Comparison of ENCODE assay signal across 16 cellular contexts in genomic region chr19:3145909-3146676, GRCh38. TPM values are rescaled to one million over a fixed set of nuclear protein-coding genes. Genes with fewer than 3 reads are reported as not detected.
DNase-seq lines count a peak whose midpoint lies in the region; ATAC-seq and TF ChIP-seq lines count a peak whose summit lies in the region.
"Had no signal": no experiment of that assay in that cellular context is flagged by ENCODE, and none has a peak within 500 bp of the region (broad histone marks: within the 10 kb centered on the region; RNA-seq: fewer than 3 reads in every experiment).

No MANE protein-coding gene starts in this region.

- H3K4me3 ChIP-seq in colonic mucosa = no peak overlapping the region
- H3K4me3 ChIP-seq: HAP-1, sigmoid colon, SJCRH30 had no signal

- CTCF ChIA-PET in CD4-positive, alpha-beta T cell (lab: Charles Lee) = interaction anchor here (0.7 to 1.6 kb wide), 4 partner anchors 17 to 43 kb away, joined by 3 to 7 read pairs (median 4); no protein-coding TSS in a partner anchor

- H3K27ac Mint-ChIP-seq in CD4-positive, alpha-beta T cell = no peak overlapping the region
- H3K27ac Mint-ChIP-seq: natural killer cell had no signal

- no peaks in the 10 kb centered on the region for H3K4me1 ChIP-seq in colonic mucosa
- H3K4me1 ChIP-seq: HAP-1, sigmoid colon had no signal

- H3K4me3 Mint-ChIP-seq in CD4-positive, alpha-beta T cell = no peak overlapping the region
- H3K4me3 Mint-ChIP-seq: natural killer cell had no signal

- DNase-seq in Ammon's horn (ENCODE audit: low spot score) (peak; percentile 57), GF-D8 (lab: John Stamatoyannopoulos, UW) (peak; percentile 59), OCI-M1 (lab: John Stamatoyannopoulos, UW) (peak; percentile 54), left ventricle myocardium superior (peak; percentile 50), NCI-H146 treated with DMSO at 0.1 percent for 48 hours (lab: John Stamatoyannopoulos, UW; ENCODE audit: unreplicated experiment) (no peak), colonic mucosa (no peak)
- no peak for DNase-seq in activated CD8-positive, alpha-beta memory T cell treated with anti-CD3 and anti-CD28 coated beads, Interleukin-2, amount 50 U/mL, for 4 hours
- DNase-seq in CD4-positive, alpha-beta T cell = no peak
- DNase-seq: brain microvascular endothelial cell, NCI-H1105 treated with DMSO at 0.1 percent for 48 hours, NCI-H524 treated with DMSO at 0.1 percent for 48 hours, sigmoid colon had no signal

- no peak overlapping the region for H3K27ac ChIP-seq in colonic mucosa
- no peak overlapping the region for H3K27ac ChIP-seq in CD4-positive, alpha-beta T cell (ENCODE audit: low read depth, low read length)
- H3K27ac ChIP-seq: brain microvascular endothelial cell, sigmoid colon, SJCRH30 had no signal

- TF ChIP-seq CTCF in colonic mucosa (IDR thresholded peaks at IDR 0.05) = no peak
- no peak for TF ChIP-seq CTCF in CD4-positive, alpha-beta T cell (IDR thresholded peaks at IDR 0.05)

- no peaks in the 10 kb centered on the region for H3K27me3 Mint-ChIP-seq in CD4-positive, alpha-beta T cell

- H3K27me3 ChIP-seq in colonic mucosa = no peaks in the 10 kb centered on the region
- no peaks in the 10 kb centered on the region for H3K27me3 ChIP-seq in CD4-positive, alpha-beta T cell (ENCODE audit: control insufficient read depth, insufficient read depth, low read length)
- H3K27me3 ChIP-seq: brain microvascular endothelial cell, SJCRH30 had no signal

- no peaks in the 10 kb centered on the region for H3K9me3 ChIP-seq in colonic mucosa
- no peaks in the 10 kb centered on the region for H3K9me3 ChIP-seq in CD4-positive, alpha-beta T cell (ENCODE audit: control insufficient read depth, low read length)
- H3K9me3 ChIP-seq: HAP-1, sigmoid colon, SJCRH30 had no signal

- ATAC-seq in left ventricle myocardium superior = peak; percentile 55
- ATAC-seq in CD4-positive, alpha-beta T cell (ENCODE audit: poor library complexity) = no peak

- POLR2A ChIA-PET in CD4-positive, alpha-beta T cell (lab: Charles Lee) = no interaction called here

- no peaks in the 10 kb centered on the region for H3K36me3 ChIP-seq in colonic mucosa
- H3K36me3 ChIP-seq: brain microvascular endothelial cell, HAP-1, sigmoid colon, SJCRH30 had no signal

- H3K9me3 Mint-ChIP-seq in CD4-positive, alpha-beta T cell = no peaks in the 10 kb centered on the region
- H3K9me3 Mint-ChIP-seq: natural killer cell had no signal

- intact Hi-C loops in left ventricle myocardium superior (cut with micrococcal nuclease) (no loop called here), colonic mucosa (cut with DNase I) (no loop called here)
- intact Hi-C loops in CD4-positive, alpha-beta T cell (cut with DNase I, micrococcal nuclease) = loop anchor here (1.0 kb wide), 1 partner anchor 17 kb away; no protein-coding TSS in a partner anchor

- H3K4me1 Mint-ChIP-seq in CD4-positive, alpha-beta T cell (ENCODE audit: low read depth) = no peaks in the 10 kb centered on the region

- no peaks in the 10 kb centered on the region for H3K36me3 Mint-ChIP-seq in CD4-positive, alpha-beta T cell (ENCODE audit: low read depth)
- H3K36me3 Mint-ChIP-seq: natural killer cell had no signal

- no peak overlapping the region for H3K9ac ChIP-seq in colonic mucosa (ENCODE audit: low read depth in 2 of 2, low read length in 2 of 2)

RNA-seq across cellular contexts. Expression of gene GNA15, which starts 10.3 kb away (rescaled TPM):
- total RNA-seq in left ventricle myocardium superior (2.1 TPM), colonic mucosa (1 to 10 TPM; 1.6 to 6.6 TPM)
- 10 to 100 TPM; 12.1 to 14.9 TPM for total RNA-seq in CD4-positive, alpha-beta T cell
- total RNA-seq: Daoy had no signal

RNA-seq across cellular contexts. Expression of gene S1PR4, which starts 32.5 kb away (rescaled TPM):
- total RNA-seq in left ventricle myocardium superior (1.0 TPM), colonic mucosa (1 to 10 TPM in 1 of 2 donors, under 1 TPM in 1; 0.96 to 1.1 TPM)
- total RNA-seq in CD4-positive, alpha-beta T cell = 10 to 100 TPM; 70.2 to 73.7 TPM
- total RNA-seq: Daoy, SJCRH30 had no signal

RNA-seq across cellular contexts. Expression of gene NCLN, which starts 39.6 kb away (rescaled TPM):
- 27.8 TPM for total RNA-seq in left ventricle myocardium superior
- 100 to 1,000 TPM in 1 of 2 donors, 10 to 100 TPM in 1; 75.0 to 195 TPM for total RNA-seq in colonic mucosa
- total RNA-seq in CD4-positive, alpha-beta T cell = 10 to 100 TPM; 49.6 to 51.9 TPM

RNA-seq across cellular contexts. Expression of gene GNA11, which starts 51.9 kb away (rescaled TPM):
- total RNA-seq in left ventricle myocardium superior (74.6 TPM), colonic mucosa (100 to 1,000 TPM; 197 to 215 TPM)
- 1 to 10 TPM; 2.6 to 3.4 TPM for total RNA-seq in CD4-positive, alpha-beta T cell

Comparison
In these comparisons a context has a peak if more than half of its experiments do, and no peak if none do; other contexts are left out.
1. DNase-seq: peak in Ammon's horn (single experiment), GF-D8 (single experiment), OCI-M1 (single experiment) and left ventricle myocardium superior (single experiment); none in NCI-H146 treated with DMSO at 0.1 percent for 48 hours (single experiment), activated CD8-positive, alpha-beta memory T cell treated with anti-CD3 and anti-CD28 coated beads, Interleukin-2, amount 50 U/mL, for 4 hours (single experiment), colonic mucosa (single experiment) and CD4-positive, alpha-beta T cell (0 of 10).
2. RNA of gene S1PR4, which starts 32.5 kb away (total RNA-seq): 70.2 to 73.7 TPM in CD4-positive, alpha-beta T cell; 0.96 to 1.1 TPM in colonic mucosa and 1.0 TPM in left ventricle myocardium superior (single experiment); every median in the first group is over 10 times any median in the second.
3. intact Hi-C loops: an anchor here in CD4-positive, alpha-beta T cell (1.0 kb wide); none called in left ventricle myocardium superior and colonic mucosa.